26 cellular contexts compared by ENCODE assay signal in genomic region chr7:81051811-81052413, GRCh38.
"Had no signal": no experiment of that assay in that cellular context is flagged by ENCODE, and none has a peak within 500 bp of the region (broad histone marks: within the 10 kb centered on the region; RNA-seq: fewer than 3 reads in every experiment).

No MANE protein-coding gene starts in this region.

- H3K4me3 ChIP-seq: adrenal gland, breast epithelium, MG63 had no signal

- FAIRE-seq: RCC 7860 had no signal

- H3K9ac ChIP-seq: KMS-11 had no signal

- H3K36me3 ChIP-seq: adrenal gland, breast epithelium, MG63 had no signal

- H3K4me1 ChIP-seq: adrenal gland, breast epithelium had no signal

- H3K27me3 ChIP-seq: adrenal gland, breast epithelium, MG63 had no signal

- H3K27ac ChIP-seq: adrenal gland, breast epithelium, KMS-11 had no signal

- DNase-seq: activated CD4-positive, alpha-beta T cell treated with anti-CD3 and anti-CD28 coated beads for 48 hours; activated CD4-positive, alpha-beta T cell treated with anti-CD3 and anti-CD28 coated beads, Interleukin-2, amount 50 U/mL, for 4 hours; activated CD4-positive, CD25-positive, alpha-beta regulatory T cell treated with anti-CD3 and anti-CD28 coated beads, Interleukin-2, amount 50 U/mL, for 72 hours; activated CD8-positive, alpha-beta memory T cell treated with anti-CD3 and anti-CD28 coated beads, Interleukin-2, amount 50 U/mL, for 48 hours; activated CD8-positive, alpha-beta T cell treated with anti-CD3 and anti-CD28 coated beads, Interleukin-2, amount 10 ng/mL, durations not matched to agents 7 days and 5 days; activated naive CD4-positive, alpha-beta T cell treated with anti-CD3 and anti-CD28 coated beads, Interleukin-2, amount 50 U/mL, for 16 hours; activated naive CD8-positive, alpha-beta T cell treated with anti-CD3 and anti-CD28 coated beads, Interleukin-2, amount 10 ng/mL, durations not matched to agents 7 days and 5 days; activated T-cell treated with anti-CD3 and anti-CD28 coated beads, Interleukin-2, amount 50 U/mL, for 1 hour; adrenal gland; anterior cingulate cortex; caudate nucleus; MG63; MV-4-11; NCI-H1092 treated with DMSO at 0.1 percent for 48 hours; NCI-H1436; NCI-H1694 treated with DMSO at 0.1 percent for 48 hours; NCI-H2029 treated with DMSO at 0.1 percent for 48 hours; NCI-H446; NCI-H524; SHP77 treated with DMSO at 0.1 percent for 48 hours; T-helper 17 cell; T-helper 9 cell had no signal

- ATAC-seq: activated CD8-positive, alpha-beta T cell treated with anti-CD3 and anti-CD28 coated beads, Interleukin-2, amount 10 ng/mL, durations not matched to agents 7 days and 5 days; T-helper 17 cell; WTC11 had no signal
